ENCODE assay signal across 1 cellular context in genomic region chr16:11972128-11972527, GRCh38.
TF ChIP-seq lines count a peak whose summit lies in the region.

No MANE protein-coding gene starts in this region.

TF ChIP-seq in WTC11, 78 proteins besides CTCF, POLR2A, EP300 and RAD21 (continued from another document):
- TF ChIP-seq USF2 (CRISPR knock-in tag; IDR thresholded peaks at IDR 0.05) (no peak), ATF3 (CRISPR knock-in tag; conservative IDR thresholded peaks at IDR 0.05) (no peak), ARID4B (CRISPR knock-in tag; IDR thresholded peaks at IDR 0.05; ENCODE audit: borderline replicate concordance) (no peak)
